8 cellular contexts compared by ENCODE assay signal in genomic region chr2:42810971-42811865, GRCh38. TPM values are rescaled to one million over a fixed set of nuclear protein-coding genes. Genes with fewer than 3 reads are reported as not detected.
DNase-seq lines count a peak whose midpoint lies in the region; ATAC-seq and TF ChIP-seq lines count a peak whose summit lies in the region.

No MANE protein-coding gene starts in this region.

- CTCF ChIA-PET in CD8-positive, alpha-beta memory T cell (lab: Charles Lee) = interaction anchor here (0.7 to 2.3 kb wide), 5 partner anchors 8 to 69 kb away, joined by 3 to 25 read pairs (median 5); no protein-coding TSS in a partner anchor

- no peaks in the 10 kb centered on the region for H3K79me2 ChIP-seq in smooth muscle cell (ENCODE audit: low read depth)

- peak overlapping the region; percentile 97 to 99 (median 98) for H3K27ac Mint-ChIP-seq in CD8-positive, alpha-beta memory T cell
- peak overlapping the region; percentile 99 for H3K27ac Mint-ChIP-seq in T-helper 2 cell treated with Interferon-gamma antibody and Interleukin-4, amounts not matched to agents 5 μg/mL and 100 μg/mL, for 36 hours

- peak overlapping the region; percentile 52 for H3K9ac ChIP-seq in smooth muscle cell (ENCODE audit: low read depth)

- H3K27ac ChIP-seq in CD8-positive, alpha-beta memory T cell (ENCODE audit: low read depth, low read length) = peak overlapping the region; percentile 86
- H3K27ac ChIP-seq in caudate nucleus (ENCODE audit: low read depth, low read length) (peak overlapping the region; percentile 99), smooth muscle cell (ENCODE audit: low read depth) (peak overlapping the region; percentile 92)

- peaks cover 17 to 28% (median 25%) of the 10 kb centered on the region in 3 donors for H3K4me1 Mint-ChIP-seq in CD8-positive, alpha-beta memory T cell
- H3K4me1 Mint-ChIP-seq in T-helper 2 cell treated with Interferon-gamma antibody and Interleukin-4, amounts not matched to agents 5 μg/mL and 100 μg/mL, for 36 hours (ENCODE audit: low read depth) = peaks cover 24% of the 10 kb centered on the region

- peak overlapping the region; percentile 79 for H3K4me3 ChIP-seq in CD8-positive, alpha-beta memory T cell (ENCODE audit: low read length)
- H3K4me3 ChIP-seq in smooth muscle cell = peak overlapping the region; percentile 62

- peaks cover 4% of the 10 kb centered on the region for H3K4me1 ChIP-seq in CD8-positive, alpha-beta memory T cell (ENCODE audit: insufficient read depth, low read length)
- H3K4me1 ChIP-seq in smooth muscle cell (ENCODE audit: low read depth) = peaks cover 6% of the 10 kb centered on the region

- H3K9me3 Mint-ChIP-seq in CD8-positive, alpha-beta memory T cell = peaks cover 0 to 5% (median 0%) of the 10 kb centered on the region in 5 donors
- no peaks in the 10 kb centered on the region for H3K9me3 Mint-ChIP-seq in T-helper 2 cell treated with Interferon-gamma antibody and Interleukin-4, amounts not matched to agents 5 μg/mL and 100 μg/mL, for 36 hours

- H3K4me3 Mint-ChIP-seq in CD8-positive, alpha-beta memory T cell = peak overlapping the region; percentile 89 to 98 (median 94)
- peak overlapping the region; percentile 94 for H3K4me3 Mint-ChIP-seq in T-helper 2 cell treated with Interferon-gamma antibody and Interleukin-4, amounts not matched to agents 5 μg/mL and 100 μg/mL, for 36 hours

- 2% methylated on average over 32 of the region's 51 CpGs for WGBS in smooth muscle cell (ENCODE audit: low lambda C conversion rate)

- H3K27me3 ChIP-seq in CD8-positive, alpha-beta memory T cell (ENCODE audit: insufficient read depth, low read length, poor library complexity, severe bottlenecking) = no peaks in the 10 kb centered on the region
- no peaks in the 10 kb centered on the region for H3K27me3 ChIP-seq in smooth muscle cell (ENCODE audit: low read depth)

- H4K20me1 ChIP-seq in smooth muscle cell (ENCODE audit: low read depth) = no peaks in the 10 kb centered on the region

- no peak for TF ChIP-seq CTCF in smooth muscle cell (IDR thresholded peaks at IDR 0.05; ENCODE audit: borderline replicate concordance, insufficient read depth, poor library complexity, severe bottlenecking)

- peak overlapping the region; percentile 85 for H2AFZ ChIP-seq in smooth muscle cell (ENCODE audit: low read depth)

- no peaks in the 10 kb centered on the region for H3F3A ChIP-seq in smooth muscle cell (ENCODE audit: low read depth)

- H3K9me3 ChIP-seq in CD8-positive, alpha-beta memory T cell (ENCODE audit: low read length) = no peaks in the 10 kb centered on the region
- H3K9me3 ChIP-seq in smooth muscle cell (replicated peaks; ENCODE audit: low read depth) = no peaks in the 10 kb centered on the region

- ATAC-seq in GM19372 (IDR thresholded peaks at IDR 0.05; ENCODE audit: low read depth, unreplicated experiment) (peak; percentile 3), HG03571 (IDR thresholded peaks at IDR 0.05; ENCODE audit: unreplicated experiment) (peak; percentile 11)

- POLR2A ChIA-PET in CD8-positive, alpha-beta memory T cell (lab: Charles Lee) = interaction anchor here (0.8 to 3.0 kb wide), 11 partner anchors 8 to 1550 kb away, joined by 3 to 22 read pairs (median 4); partner anchors contain the start of genes CAMKMT, PREPL, THADA and ZFP36L2

- H3K4me2 ChIP-seq in smooth muscle cell = peak overlapping the region; percentile 84

- peak in 4 of 5 donors; percentile 37 to 67 (median 57) for DNase-seq in CD8-positive, alpha-beta memory T cell
- DNase-seq in T-helper 2 cell treated with Interferon-gamma antibody and Interleukin-4, amounts not matched to agents 5 μg/mL and 100 μg/mL, for 36 hours (ENCODE audit: low spot score) = no peak
- DNase-seq in caudate nucleus (lab: John Stamatoyannopoulos, UW) (peak in 52 of 61 donors; percentile 22 to 88 (median 64)), inferior parietal cortex (ENCODE audit: extremely low spot score) (peak; percentile 61), smooth muscle cell (lab: John Stamatoyannopoulos, UW; ENCODE audit: unreplicated experiment) (peak; percentile 57), LoVo (ENCODE audit: low spot score) (no peak)

- H3K36me3 ChIP-seq in CD8-positive, alpha-beta memory T cell (ENCODE audit: insufficient read depth, low read length) = no peaks in the 10 kb centered on the region
- no peaks in the 10 kb centered on the region for H3K36me3 ChIP-seq in smooth muscle cell (ENCODE audit: low read depth)

- peaks cover 0 to 12% (median 0%) of the 10 kb centered on the region in 3 donors for H3K36me3 Mint-ChIP-seq in CD8-positive, alpha-beta memory T cell
- H3K36me3 Mint-ChIP-seq in T-helper 2 cell treated with Interferon-gamma antibody and Interleukin-4, amounts not matched to agents 5 μg/mL and 100 μg/mL, for 36 hours (ENCODE audit: low read depth) = no peaks in the 10 kb centered on the region

- H3K27me3 Mint-ChIP-seq in CD8-positive, alpha-beta memory T cell = peaks cover 0 to 6% of the 10 kb centered on the region in 2 donors
- H3K27me3 Mint-ChIP-seq in T-helper 2 cell treated with Interferon-gamma antibody and Interleukin-4, amounts not matched to agents 5 μg/mL and 100 μg/mL, for 36 hours (ENCODE audit: low read depth) = peaks cover 3% of the 10 kb centered on the region

RNA-seq across cellular contexts. Expression of gene HAAO, which starts 18.8 kb away (rescaled TPM):
- under 1 TPM; 0.27 to 0.35 TPM for total RNA-seq in CD8-positive, alpha-beta memory T cell
- not detected for polyA plus RNA-seq in CD8-positive, alpha-beta memory T cell
- 4.5 and 7.1 TPM in 2 replicates for total RNA-seq in smooth muscle cell
- polyA plus RNA-seq in smooth muscle cell = 10.2 and 10.3 TPM in 2 replicates

RNA-seq across cellular contexts. Expression of gene OXER1, which starts 47.3 kb away (rescaled TPM):
- under 1 TPM in 1 of 2 experiments, not detected in 1; 0.11 TPM for total RNA-seq in CD8-positive, alpha-beta memory T cell
- polyA plus RNA-seq in CD8-positive, alpha-beta memory T cell = 0.15 TPM
- total RNA-seq in smooth muscle cell = 0.54 TPM in 1 of 2 replicates, not detected in the other
- 2.2 and 2.6 TPM in 2 replicates for polyA plus RNA-seq in smooth muscle cell

Comparison
In these comparisons a context has a peak if more than half of its experiments do, and no peak if none do; other contexts are left out.
1. DNase-seq: peak in CD8-positive, alpha-beta memory T cell (4 of 5), caudate nucleus (52 of 61), inferior parietal cortex (single experiment) and smooth muscle cell (single experiment); none in T-helper 2 cell treated with Interferon-gamma antibody and Interleukin-4, amounts not matched to agents 5 μg/mL and 100 μg/mL, for 36 hours (single experiment) and LoVo (single experiment).
2. Peak in every context shown above with its lines, with median percentiles within 50 percentile points of each other: H3K27ac ChIP-seq.